ENCODE assay signal across 16 cellular contexts in genomic region chr11:41051919-41052630, GRCh38.
DNase-seq lines count a peak whose midpoint lies in the region; ATAC-seq and TF ChIP-seq lines count a peak whose summit lies in the region.
"Had no signal": no experiment of that assay in that cellular context is flagged by ENCODE, and none has a peak within 500 bp of the region (broad histone marks: within the 10 kb centered on the region; RNA-seq: fewer than 3 reads in every experiment).

No MANE protein-coding gene starts in this region.

- DNase-seq in mammary epithelial cell (peak; percentile 87), MCF 10A (ENCODE audit: unreplicated experiment) (no peak), cerebellar cortex (ENCODE audit: low spot score) (peak; percentile 71), GM23248 (no peak), iPS-NIHi7 (ENCODE audit: extremely low spot score) (no peak), suprapubic skin (ENCODE audit: low spot score in 2 of 2) (no peak)
- no peak for DNase-seq in effector memory CD4-positive, alpha-beta T cell
- DNase-seq: AML-193; Caco-2; CD4-positive, alpha-beta T cell; GDM1; H9 had no signal

- no peak for TF ChIP-seq POLR2A in suprapubic skin (IDR thresholded peaks at IDR 0.05)

- H3K27me3 ChIP-seq in mammary epithelial cell (ENCODE audit: insufficient read depth, low read length) (no peaks in the 10 kb centered on the region), GM23248 (replicated peaks; ENCODE audit: insufficient read depth) (no peaks in the 10 kb centered on the region), suprapubic skin (no peaks in the 10 kb centered on the region)
- no peaks in the 10 kb centered on the region for H3K27me3 ChIP-seq in effector memory CD4-positive, alpha-beta T cell (replicated peaks; ENCODE audit: control insufficient read depth, insufficient read depth, low read length, poor library complexity, severe bottlenecking)

- H4K20me1 ChIP-seq in mammary epithelial cell (ENCODE audit: insufficient read depth, low read length) (no peaks in the 10 kb centered on the region), GM23248 (ENCODE audit: insufficient read depth) (no peaks in the 10 kb centered on the region)

- peak overlapping the region; percentile 69 for H3K4me2 ChIP-seq in mammary epithelial cell (ENCODE audit: insufficient read depth, low read depth, low read length)
- no peak overlapping the region for H3K4me2 ChIP-seq in GM23248 (ENCODE audit: unreplicated experiment)
- H3K4me2 ChIP-seq: A549 had no signal

- H3K36me3 ChIP-seq in mammary epithelial cell (ENCODE audit: insufficient read depth, low read length) (no peaks in the 10 kb centered on the region), GM23248 (ENCODE audit: low read depth) (no peaks in the 10 kb centered on the region), suprapubic skin (no peaks in the 10 kb centered on the region)
- no peaks in the 10 kb centered on the region for H3K36me3 ChIP-seq in effector memory CD4-positive, alpha-beta T cell (ENCODE audit: control insufficient read depth, insufficient read depth, low read length)

- TF ChIP-seq EP300 in suprapubic skin (IDR thresholded peaks at IDR 0.05), result no peak

- H3K79me2 ChIP-seq in mammary epithelial cell (ENCODE audit: insufficient read depth, low read length), result no peaks in the 10 kb centered on the region
- no peaks in the 10 kb centered on the region for H3K79me2 ChIP-seq in GM23248 (ENCODE audit: insufficient read depth)

- peak overlapping the region; percentile 67 for H3K9ac ChIP-seq in mammary epithelial cell (ENCODE audit: insufficient read depth, low read length)
- H3K9ac ChIP-seq in GM23248, result no peak overlapping the region

- ATAC-seq in esophagus mucosa, result peak; percentile 82
- ATAC-seq: A549 had no signal

- H3K9me3 ChIP-seq in mammary epithelial cell (replicated peaks; ENCODE audit: insufficient read depth, low read length), result peaks cover 3% of the 10 kb centered on the region
- peaks cover 2% of the 10 kb centered on the region for H3K9me3 ChIP-seq in effector memory CD4-positive, alpha-beta T cell (ENCODE audit: control insufficient read depth, low read length)
- H3K9me3 ChIP-seq in GM23248 (ENCODE audit: low read depth), result no peaks in the 10 kb centered on the region
- H3K9me3 ChIP-seq in suprapubic skin, result no peaks in the 10 kb centered on the region
- H3K9me3 ChIP-seq: A549, Caco-2 had no signal

- in situ Hi-C loops in mammary epithelial cell (cut with MboI; ENCODE audit: low sequenced_read_pairs in 2 of 2), result no loop called here
- in situ Hi-C loops in GM23248 (cut with MboI), result no loop called here

- no peak overlapping the region for H3K27ac Mint-ChIP-seq in MCF 10A (ENCODE audit: low read depth, unreplicated experiment)
- H3K27ac Mint-ChIP-seq: CD4-positive, alpha-beta T cell; H9 had no signal

- H3K4me1 ChIP-seq in mammary epithelial cell (ENCODE audit: insufficient read depth, low read length) (peaks cover 40% of the 10 kb centered on the region), GM23248 (ENCODE audit: insufficient read depth) (no peaks in the 10 kb centered on the region), suprapubic skin (no peaks in the 10 kb centered on the region)
- no peaks in the 10 kb centered on the region for H3K4me1 ChIP-seq in effector memory CD4-positive, alpha-beta T cell (ENCODE audit: control insufficient read depth, insufficient read depth, low read length, poor library complexity, severe bottlenecking)
- H3K4me1 ChIP-seq: A549, Caco-2 had no signal

- H3F3A ChIP-seq in GM23248 (ENCODE audit: insufficient read depth), result no peaks in the 10 kb centered on the region

- dilution Hi-C loops in mammary epithelial cell (cut with HindIII; ENCODE audit: low sequenced_read_pairs), result no loop called here

- WGBS in mammary epithelial cell (ENCODE audit: low coverage, missing lambda C conversion rate), result 29% methylated on average over 3 of the region's 3 CpGs
- WGBS in GM23248 (ENCODE audit: low coverage in 1 of 2, low lambda C conversion rate in 2 of 2, missing lambda C conversion rate in 2 of 2), 2 experiments, result 1 to 2% methylated on average over 3 of the region's 3 CpGs
- 74% methylated on average over 3 of the region's 3 CpGs for WGBS in suprapubic skin

- BruUV-seq in mammary epithelial cell (replicated peaks; lab: Mats Ljungman, UMichigan) (no TSS peak), MCF 10A (replicated peaks; lab: Mats Ljungman, UMichigan) (no TSS peak)

- H3K27ac ChIP-seq in mammary epithelial cell (ENCODE audit: insufficient read depth, low read depth, low read length) (peak overlapping the region; percentile 100), GM23248 (no peak overlapping the region), suprapubic skin (no peak overlapping the region)
- H3K27ac ChIP-seq in effector memory CD4-positive, alpha-beta T cell (ENCODE audit: insufficient read depth, low read length, poor library complexity, severe bottlenecking), result no peak overlapping the region
- H3K27ac ChIP-seq: 22Rv1, A549, C4-2B had no signal

- no peak for TF ChIP-seq CTCF in mammary epithelial cell (conservative IDR thresholded peaks at IDR 0.05 in 1 of 2, IDR thresholded peaks at IDR 0.05 in 1 of 2; ENCODE audit: extremely low read depth in 1 of 2, insufficient read depth in 1 of 2, low read depth in 1 of 2, low read length in 2 of 2)
- TF ChIP-seq CTCF in MCF 10A (IDR thresholded peaks at IDR 0.05; ENCODE audit: unreplicated experiment), result no peak
- no peak for TF ChIP-seq CTCF in suprapubic skin (IDR thresholded peaks at IDR 0.05)

- H3K9me3 Mint-ChIP-seq in MCF 10A (ENCODE audit: unreplicated experiment), result peaks cover 13% of the 10 kb centered on the region
- H3K9me3 Mint-ChIP-seq: H9 had no signal

- no peaks in the 10 kb centered on the region for H3K9me2 ChIP-seq in GM23248 (ENCODE audit: insufficient read depth)

- H3K4me3 ChIP-seq in mammary epithelial cell (replicated peaks in 1 of 3; ENCODE audit: insufficient read depth in 1 of 3, low read depth in 2 of 3, low read length in 3 of 3), result no peak overlapping the region
- H3K4me3 ChIP-seq in effector memory CD4-positive, alpha-beta T cell (ENCODE audit: insufficient read depth, low read depth, low read length, poor library complexity, severe bottlenecking), result no peak overlapping the region
- H3K4me3 ChIP-seq in GM23248, result no peak overlapping the region
- no peak overlapping the region for H3K4me3 ChIP-seq in suprapubic skin
- H3K4me3 ChIP-seq: A549 had no signal

- POLR2A ChIA-PET in MCF 10A (lab: Yijun Ruan, JAX), result no interaction called here

- H3K27me3 Mint-ChIP-seq in MCF 10A (ENCODE audit: insufficient read depth, unreplicated experiment), result no peaks in the 10 kb centered on the region
- H3K27me3 Mint-ChIP-seq: CD4-positive, alpha-beta T cell had no signal

- CTCF ChIA-PET in mammary epithelial cell (lab: Charles Lee; ENCODE audit: low non-redundant PET), result no interaction called here
- CTCF ChIA-PET in MCF 10A (lab: Yijun Ruan, JAX), result interaction anchor here (0.7 kb wide), 1 partner anchor 689 kb away, joined by 3 read pairs; no protein-coding TSS in a partner anchor

- intact Hi-C loops in mammary epithelial cell (cut with micrococcal nuclease) (loop anchor here (5.0 kb wide), 1 partner anchor 50 kb away; no protein-coding TSS in a partner anchor), MCF 10A (cut with micrococcal nuclease) (no loop called here)

- H3K4me1 Mint-ChIP-seq in MCF 10A (ENCODE audit: insufficient read depth, unreplicated experiment), result peaks cover 22% of the 10 kb centered on the region

- peaks cover 5% of the 10 kb centered on the region for H3K36me3 Mint-ChIP-seq in MCF 10A (ENCODE audit: insufficient read depth, unreplicated experiment)

- no peak overlapping the region for H3K4me3 Mint-ChIP-seq in MCF 10A (ENCODE audit: unreplicated experiment)
- H3K4me3 Mint-ChIP-seq: CD4-positive, alpha-beta T cell; H9 had no signal

- no peak overlapping the region for H2AFZ ChIP-seq in mammary epithelial cell (ENCODE audit: low read depth, low read length)
- H2AFZ ChIP-seq in GM23248, result no peak overlapping the region

Comparison
In these comparisons a context has a peak if more than half of its experiments do, and no peak if none do; other contexts are left out.
1. DNase-seq: peak in mammary epithelial cell (single experiment) and cerebellar cortex (single experiment); none in MCF 10A (single experiment), effector memory CD4-positive, alpha-beta T cell (0 of 3), GM23248 (single experiment), iPS-NIHi7 (single experiment) and suprapubic skin (0 of 2).